8 cellular contexts compared by ENCODE assay signal in genomic region chr12:120902846-120903381, GRCh38. TPM values are rescaled to one million over a fixed set of nuclear protein-coding genes. Genes with fewer than 3 reads are reported as not detected.
DNase-seq lines count a peak whose midpoint lies in the region; ATAC-seq and TF ChIP-seq lines count a peak whose summit lies in the region.

No MANE protein-coding gene starts in this region.

- H3K27me3 Mint-ChIP-seq in memory B cell, result no peaks in the 10 kb centered on the region

- H3K4me1 Mint-ChIP-seq in memory B cell, result peaks cover 36% of the 10 kb centered on the region

- H3K4me1 ChIP-seq in right atrium auricular region (peaks cover 0 to 28% of the 10 kb centered on the region in 2 donors), body of pancreas (peaks cover 27% of the 10 kb centered on the region), vagina (peaks cover 68% of the 10 kb centered on the region)

- H3K4me3 ChIP-seq in right atrium auricular region (peak overlapping the region; percentile 80 to 98), body of pancreas (peak overlapping the region in 1 of 2 donors; percentile 88), vagina (peak overlapping the region; percentile 92 to 100)

- 6 to 7% methylated on average over 15 of the region's 15 CpGs for WGBS in body of pancreas, 2 donors

- peak overlapping the region; percentile 77 for H3K27ac Mint-ChIP-seq in memory B cell

- H3K4me3 Mint-ChIP-seq in memory B cell, result peak overlapping the region; percentile 96

- H3K36me3 ChIP-seq in right atrium auricular region (no peaks in the 10 kb centered on the region), body of pancreas (replicated peaks in 1 of 2; ENCODE audit: insufficient read depth in 1 of 2, low read depth in 2 of 2) (no peaks in the 10 kb centered on the region), vagina (no peaks in the 10 kb centered on the region)

- TF ChIP-seq CTCF in right atrium auricular region (IDR thresholded peaks at IDR 0.05) (no peak), body of pancreas (IDR thresholded peaks at IDR 0.05) (no peak), vagina (IDR thresholded peaks at IDR 0.05) (no peak)

- no peaks in the 10 kb centered on the region for H3K9me3 ChIP-seq in right atrium auricular region
- no peaks in the 10 kb centered on the region for H3K9me3 ChIP-seq in body of pancreas
- H3K9me3 ChIP-seq in vagina, result no peaks in the 10 kb centered on the region

- TF ChIP-seq POLR2A in body of pancreas (IDR thresholded peaks at IDR 0.05), result no peak
- TF ChIP-seq POLR2A in vagina (IDR thresholded peaks at IDR 0.05), result no peak

- H3K27me3 ChIP-seq in right atrium auricular region (no peaks in the 10 kb centered on the region), body of pancreas (no peaks in the 10 kb centered on the region), vagina (no peaks in the 10 kb centered on the region)

- H3K9me3 Mint-ChIP-seq in memory B cell, result no peaks in the 10 kb centered on the region

- no peak for ATAC-seq in body of pancreas
- no peak for ATAC-seq in memory B cell (ENCODE audit: low read depth)
- no peak for ATAC-seq in HG03460 (IDR thresholded peaks at IDR 0.05; ENCODE audit: unreplicated experiment)

- DNase-seq in right atrium auricular region (ENCODE audit: low spot score) (no peak), cardiac septum (ENCODE audit: low spot score) (no peak), body of pancreas (no peak), memory B cell (ENCODE audit: low spot score in 2 of 2) (no peak), vagina (ENCODE audit: extremely low spot score in 2 of 2) (no peak), SKM-1 treated with dmso at 0.1 percent for 144 hours (lab: John Stamatoyannopoulos, UW; ENCODE audit: unreplicated experiment) (no peak), NCI-H345 treated with DMSO at 0.1 percent for 48 hours (lab: John Stamatoyannopoulos, UW; ENCODE audit: unreplicated experiment) (no peak)

- H3K27ac ChIP-seq in right atrium auricular region (peak overlapping the region; percentile 88), body of pancreas (peak overlapping the region; percentile 43 to 89 (median 84)), vagina (peak overlapping the region; percentile 97)

- intact Hi-C loops in cardiac septum (cut with DNase I) (no loop called here), body of pancreas (cut with DNase I) (no loop called here), vagina (cut with DNase I) (no loop called here)

- peaks cover 5% of the 10 kb centered on the region for H3K36me3 Mint-ChIP-seq in memory B cell

RNA-seq across cellular contexts. Expression of gene SPPL3, which starts 1.2 kb away (rescaled TPM):
- total RNA-seq in right atrium auricular region (10 to 100 TPM; 13.8 to 16.5 TPM), cardiac septum (32.2 TPM), body of pancreas (10 to 100 TPM; 13.5 to 16.5 TPM), vagina (48.9 TPM)
